8 cellular contexts compared by ENCODE assay signal in genomic region chr1:7961199-7962010, GRCh38. TPM values are rescaled to one million over a fixed set of nuclear protein-coding genes. Genes with fewer than 3 reads are reported as not detected.
DNase-seq lines count a peak whose midpoint lies in the region; ATAC-seq and TF ChIP-seq lines count a peak whose summit lies in the region.

Gene PARK7, plus strand, starts transcription at chr1:7961711. Its CDS starts 1,075 bp downstream, at chr1:7962786.

- TF ChIP-seq CTCF in DOHH2 (IDR thresholded peaks at IDR 0.05; ENCODE audit: low read depth, low read length, poor library complexity, severe bottlenecking) (peak; percentile 29), Peyer's patch (IDR thresholded peaks at IDR 0.05) (peak in 5 of 6 experiments; percentile 29 to 55 (median 51))

- TF ChIP-seq POLR2A in Peyer's patch (IDR thresholded peaks at IDR 0.05) = peak; percentile 94 to 98

- H3K27ac ChIP-seq in DOHH2 (ENCODE audit: low read depth, low read length) = peak within 1 kb of the TSS; percentile 68
- H3K27ac ChIP-seq in KOPT-K1 (ENCODE audit: low read depth, low read length, poor library complexity, severe bottlenecking) = peak within 1 kb of the TSS; percentile 78
- peak within 1 kb of the TSS; percentile 87 to 97 (median 94) for H3K27ac ChIP-seq in Peyer's patch
- H3K27ac ChIP-seq in muscle layer of duodenum (ENCODE audit: low read length) = peak within 1 kb of the TSS; percentile 94

- no peaks in the 10 kb centered on the region for H4K20me1 ChIP-seq in DOHH2 (ENCODE audit: control insufficient read depth, insufficient read depth, low read depth, low read length)

- no peaks in the 10 kb centered on the region for H3F3A ChIP-seq in DOHH2 (ENCODE audit: control insufficient read depth, insufficient read depth)

- H3K4me1 ChIP-seq in DOHH2 (ENCODE audit: control insufficient read depth, low read length) = peaks cover 23% of the 10 kb centered on the region
- H3K4me1 ChIP-seq in Peyer's patch = peaks cover 0 to 31% (median 0%) of the 10 kb centered on the region in 4 donors
- H3K4me1 ChIP-seq in muscle layer of duodenum (ENCODE audit: control insufficient read depth in 1 of 2, insufficient read depth in 2 of 2, low read length in 2 of 2) = peaks cover 0 to 21% of the 10 kb centered on the region in 2 donors

- H3K4me2 ChIP-seq in DOHH2 (ENCODE audit: low read length) = peak within 1 kb of the TSS; percentile 75

- H3K36me3 ChIP-seq in DOHH2 (ENCODE audit: control insufficient read depth, low read length) (peaks cover 43% of the 10 kb centered on the region), KOPT-K1 (ENCODE audit: insufficient read depth, low read length) (peaks cover 35% of the 10 kb centered on the region), Peyer's patch (peaks cover 0 to 35% (median 0%) of the 10 kb centered on the region in 3 donors), muscle layer of duodenum (ENCODE audit: control insufficient read depth in 1 of 2, insufficient read depth in 2 of 2, low read length in 2 of 2) (peaks cover 18 to 20% of the 10 kb centered on the region in 2 donors)

- ATAC-seq in GM21786 (IDR thresholded peaks at IDR 0.05; ENCODE audit: unreplicated experiment) = peak; percentile 95
- peak; percentile 100 for ATAC-seq in esophagus mucosa

- DNase-seq in Peyer's patch = peak; percentile 98 to 100 (median 100)
- peak; percentile 100 for DNase-seq in activated T-cell treated with anti-CD3 and anti-CD28 coated beads, Interleukin-2, amount 50 U/mL, for 48 hours
- peak; percentile 99 to 100 for DNase-seq in stimulated activated CD8-positive, alpha-beta memory T cell treated with anti-CD3 and anti-CD28 coated beads, Interleukin-7, amount 100 ng/mL, for 4 hours (ENCODE audit: low read depth in 2 of 2)

- no peaks in the 10 kb centered on the region for H3K9me2 ChIP-seq in DOHH2 (replicated peaks; ENCODE audit: control insufficient read depth, low read length)

- H3K9me3 ChIP-seq in DOHH2 (ENCODE audit: control insufficient read depth, insufficient read depth, low read length) (no peaks in the 10 kb centered on the region), KOPT-K1 (ENCODE audit: insufficient read depth, low read length, poor library complexity, severe bottlenecking) (no peaks in the 10 kb centered on the region), Peyer's patch (no peaks in the 10 kb centered on the region), muscle layer of duodenum (ENCODE audit: control insufficient read depth in 1 of 2, low read length in 2 of 2) (no peaks in the 10 kb centered on the region)

- H3K4me3 ChIP-seq in DOHH2 (ENCODE audit: low read length) (peak within 1 kb of the TSS; percentile 94), Peyer's patch (peak within 1 kb of the TSS; percentile 76 to 95 (median 94)), muscle layer of duodenum (ENCODE audit: low read depth in 1 of 2, low read length in 2 of 2) (peak within 1 kb of the TSS; percentile 83 to 96)

- peaks cover 62% of the 10 kb centered on the region for H3K79me2 ChIP-seq in DOHH2 (ENCODE audit: control insufficient read depth, low read length)

- H3K27me3 ChIP-seq in DOHH2 (ENCODE audit: control insufficient read depth, low read length) (no peaks in the 10 kb centered on the region), Peyer's patch (no peaks in the 10 kb centered on the region), muscle layer of duodenum (ENCODE audit: low read depth, low read length) (no peaks in the 10 kb centered on the region)

RNA-seq across cellular contexts. Expression of gene PARK7, which starts in this region (rescaled TPM):
- total RNA-seq in Peyer's patch = 10 to 100 TPM; 48.2 to 85.8 (median 73.5) TPM
- total RNA-seq in esophagus mucosa = 170 TPM

Comparison
In these comparisons a context has a peak if more than half of its experiments do, and no peak if none do; other contexts are left out.
1. Peak in every context shown above with its lines: DNase-seq, ATAC-seq, H3K4me3 ChIP-seq and H3K27ac ChIP-seq.